In genomic region chr15:58401991-58402649, GRCh38 we compare ENCODE assay signal across 2 cellular contexts.
TF ChIP-seq lines count a peak whose summit lies in the region.

No MANE protein-coding gene starts in this region.

TF ChIP-seq in IMR-90, 13 proteins besides CTCF, POLR2A, EP300 and RAD21:
- no peak for TF ChIP-seq CHD1 (IDR thresholded peaks at IDR 0.05; ENCODE audit: low read depth, low read length)
- no peak for TF ChIP-seq MXI1 (IDR thresholded peaks at IDR 0.05; ENCODE audit: borderline replicate concordance, low read depth, low read length)
- no peak for TF ChIP-seq MAZ (IDR thresholded peaks at IDR 0.05; ENCODE audit: borderline replicate concordance, low read depth, low read length)
- TF ChIP-seq RFX5 (IDR thresholded peaks at IDR 0.05; ENCODE audit: low read depth, low read length) = no peak
- no peak for TF ChIP-seq USF2 (IDR thresholded peaks at IDR 0.05; ENCODE audit: low read depth, low read length)
- TF ChIP-seq SMC3 (IDR thresholded peaks at IDR 0.05; ENCODE audit: low read depth, low read length) = no peak
- TF ChIP-seq RCOR1 (IDR thresholded peaks at IDR 0.05; ENCODE audit: insufficient replicate concordance, low read length) = no peak
- no peak for TF ChIP-seq MAFK (IDR thresholded peaks at IDR 0.05; ENCODE audit: low read depth, low read length)
- TF ChIP-seq FOS (IDR thresholded peaks at IDR 0.05; ENCODE audit: low read depth, low read length) = no peak
- TF ChIP-seq NFE2L2 (IDR thresholded peaks at IDR 0.05; ENCODE audit: low read depth, low read length) = no peak
- no peak for TF ChIP-seq ELK1 (IDR thresholded peaks at IDR 0.05; ENCODE audit: borderline replicate concordance, low read depth, low read length)

TF ChIP-seq in K562, 482 proteins besides CTCF, POLR2A, EP300 and RAD21:
- TF ChIP-seq ELK3 (CRISPR knock-in tag; IDR thresholded peaks at IDR 0.05) (no peak), TCFL5 (CRISPR knock-in tag; conservative IDR thresholded peaks at IDR 0.05) (no peak), CTBP1 (IDR thresholded peaks at IDR 0.05; ENCODE audit: borderline replicate concordance) (no peak), SMAD3 (CRISPR knock-in tag; conservative IDR thresholded peaks at IDR 0.05) (no peak), EHMT2 (IDR thresholded peaks at IDR 0.05) (no peak), SMAD4 (CRISPR knock-in tag; conservative IDR thresholded peaks at IDR 0.05) (no peak), GTF2B (IDR thresholded peaks at IDR 0.05; ENCODE audit: extremely low read depth, insufficient read length) (no peak), ATF1 (CRISPR knock-in tag; IDR thresholded peaks at IDR 0.05) (no peak), ATF1 (tag; IDR thresholded peaks at IDR 0.05) (no peak), ZNF134 (CRISPR knock-in tag; conservative IDR thresholded peaks at IDR 0.05) (no peak)
- TF ChIP-seq, protein P1, sequence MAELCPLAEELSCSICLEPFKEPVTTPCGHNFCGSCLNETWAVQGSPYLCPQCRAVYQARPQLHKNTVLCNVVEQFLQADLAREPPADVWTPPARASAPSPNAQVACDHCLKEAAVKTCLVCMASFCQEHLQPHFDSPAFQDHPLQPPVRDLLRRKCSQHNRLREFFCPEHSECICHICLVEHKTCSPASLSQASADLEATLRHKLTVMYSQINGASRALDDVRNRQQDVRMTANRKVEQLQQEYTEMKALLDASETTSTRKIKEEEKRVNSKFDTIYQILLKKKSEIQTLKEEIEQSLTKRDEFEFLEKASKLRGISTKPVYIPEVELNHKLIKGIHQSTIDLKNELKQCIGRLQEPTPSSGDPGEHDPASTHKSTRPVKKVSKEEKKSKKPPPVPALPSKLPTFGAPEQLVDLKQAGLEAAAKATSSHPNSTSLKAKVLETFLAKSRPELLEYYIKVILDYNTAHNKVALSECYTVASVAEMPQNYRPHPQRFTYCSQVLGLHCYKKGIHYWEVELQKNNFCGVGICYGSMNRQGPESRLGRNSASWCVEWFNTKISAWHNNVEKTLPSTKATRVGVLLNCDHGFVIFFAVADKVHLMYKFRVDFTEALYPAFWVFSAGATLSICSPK (IDR thresholded peaks at IDR 0.05; ENCODE audit: borderline replicate concordance) = no peak
- TF ChIP-seq, protein P2, sequence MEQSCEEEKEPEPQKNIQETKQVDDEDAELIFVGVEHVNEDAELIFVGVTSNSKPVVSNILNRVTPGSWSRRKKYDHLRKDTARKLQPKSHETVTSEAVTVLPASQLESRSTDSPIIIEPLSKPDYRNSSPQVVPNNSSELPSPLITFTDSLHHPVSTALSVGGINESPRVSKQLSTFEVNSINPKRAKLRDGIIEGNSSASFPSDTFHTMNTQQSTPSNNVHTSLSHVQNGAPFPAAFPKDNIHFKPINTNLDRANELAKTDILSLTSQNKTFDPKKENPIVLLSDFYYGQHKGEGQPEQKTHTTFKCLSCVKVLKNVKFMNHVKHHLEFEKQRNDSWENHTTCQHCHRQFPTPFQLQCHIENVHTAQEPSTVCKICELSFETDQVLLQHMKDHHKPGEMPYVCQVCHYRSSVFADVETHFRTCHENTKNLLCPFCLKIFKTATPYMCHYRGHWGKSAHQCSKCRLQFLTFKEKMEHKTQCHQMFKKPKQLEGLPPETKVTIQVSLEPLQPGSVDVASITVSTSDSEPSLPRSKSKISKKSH (CRISPR knock-in tag; IDR thresholded peaks at IDR 0.05) = no peak
TF ChIP-seq in K562: peak in this region for 0.
